ENCODE assay signal across 8 cellular contexts in the genomic region with DNA sequence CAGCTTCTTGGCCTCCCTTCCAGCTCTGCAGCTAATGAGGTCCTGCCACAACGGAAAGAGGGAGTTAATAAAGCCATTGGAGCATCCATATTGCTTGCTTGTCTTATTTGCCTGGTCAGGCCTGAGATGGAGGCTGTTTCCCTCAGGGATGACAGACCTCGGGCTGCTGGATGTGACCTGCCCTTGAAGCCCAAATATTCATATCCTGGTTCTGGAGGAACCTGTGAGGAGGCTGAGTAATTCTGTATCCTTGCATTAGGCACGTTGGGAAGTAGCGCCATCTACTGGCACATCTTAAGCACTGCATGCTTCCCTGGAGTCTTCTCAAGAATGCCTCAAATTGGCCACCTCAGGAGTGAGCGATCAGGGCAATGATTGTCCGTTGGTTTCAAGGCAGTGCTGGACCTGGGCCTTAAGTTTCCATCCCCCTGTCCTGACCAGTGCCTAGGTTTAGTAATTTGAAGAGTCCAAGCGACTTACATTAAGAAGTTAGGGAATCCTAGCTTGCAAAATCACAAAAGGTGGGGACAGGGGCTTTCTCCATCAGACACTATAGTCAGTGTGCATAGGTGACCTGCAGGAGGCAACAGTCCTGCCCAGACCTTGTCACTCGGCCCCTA. TPM values are rescaled to one million over a fixed set of nuclear protein-coding genes. Genes with fewer than 3 reads are reported as not detected.
DNase-seq lines count a peak whose midpoint lies in the region; ATAC-seq and TF ChIP-seq lines count a peak whose summit lies in the region.

No MANE protein-coding gene starts in this region.

- intact Hi-C loops in CD14-positive monocyte (cut with micrococcal nuclease): loop anchor here (1.0 to 10.0 kb wide), 4 partner anchors 19 to 225 kb away; a partner anchor contains a TSS
- intact Hi-C loops in gastrocnemius medialis (cut with DNase I; ENCODE audit: low total_unique reads): loop anchor here (1.0 to 5.0 kb wide), 3 partner anchors 58 to 558 kb away; a partner anchor contains a TSS

- in situ Hi-C loops in gastrocnemius medialis (cut with MboI; ENCODE audit: low sequenced_read_pairs in 4 of 4): loop anchor here (5.0 to 25.0 kb wide), 8 partner anchors 55 to 558 kb away; a partner anchor contains a TSS

- H3K9me3 ChIP-seq in right atrium auricular region (no peaks in the 10 kb centered on the region), gastrocnemius medialis (no peaks in the 10 kb centered on the region)

- DNase-seq in CD14-positive monocyte (ENCODE audit: low spot score) (peak; percentile 81), NCI-H1105 treated with DMSO at 0.1 percent for 48 hours (lab: John Stamatoyannopoulos, UW) (peak; percentile 55), T-helper 1 cell (peak; percentile 30 to 71 (median 53)), amniotic stem cell (lab: John Stamatoyannopoulos, UW) (peak; percentile 12), right atrium auricular region (ENCODE audit: low spot score) (peak; percentile 82), gastrocnemius medialis (peak; percentile 30 to 69)

- H3K36me3 Mint-ChIP-seq in CD14-positive monocyte: peaks cover 52 to 65% of the 10 kb centered on the region in 2 donors

- H3K27ac Mint-ChIP-seq in CD14-positive monocyte: peak overlapping the region in 4 of 7 donors; percentile 3 to 81 (median 44)

- H3K27ac ChIP-seq in right atrium auricular region (peak overlapping the region in 1 of 2 donors; percentile 7), gastrocnemius medialis (no peak overlapping the region)

- H3K4me1 Mint-ChIP-seq in CD14-positive monocyte: peaks cover 11% of the 10 kb centered on the region

- H3K27me3 Mint-ChIP-seq in CD14-positive monocyte (ENCODE audit: low read depth in 3 of 3): peaks cover 0 to 1% (median 0%) of the 10 kb centered on the region in 3 donors

- no peak for TF ChIP-seq POLR2A in gastrocnemius medialis (IDR thresholded peaks at IDR 0.05)

- peak; percentile 94 for TF ChIP-seq CTCF in CD14-positive monocyte (IDR thresholded peaks at IDR 0.05)
- peak; percentile 97 for TF ChIP-seq CTCF in right atrium auricular region (IDR thresholded peaks at IDR 0.05)
- peak; percentile 91 to 99 (median 93) for TF ChIP-seq CTCF in gastrocnemius medialis (IDR thresholded peaks at IDR 0.05 in 4 of 5, conservative IDR thresholded peaks at IDR 0.05 in 1 of 5)

- no peak overlapping the region for H3K4me3 Mint-ChIP-seq in CD14-positive monocyte

- H3K27me3 ChIP-seq in right atrium auricular region: no peaks in the 10 kb centered on the region
- no peaks in the 10 kb centered on the region for H3K27me3 ChIP-seq in gastrocnemius medialis

- H3K9me3 Mint-ChIP-seq in CD14-positive monocyte: no peaks in the 10 kb centered on the region

- peaks cover 29% of the 10 kb centered on the region for H3K36me3 ChIP-seq in right atrium auricular region
- H3K36me3 ChIP-seq in gastrocnemius medialis: peaks cover 0 to 24% of the 10 kb centered on the region in 2 donors

- H3K4me3 ChIP-seq in right atrium auricular region: no peak overlapping the region
- H3K4me3 ChIP-seq in gastrocnemius medialis: no peak overlapping the region

- H3K4me1 ChIP-seq in right atrium auricular region: peaks cover 0 to 12% of the 10 kb centered on the region in 2 donors
- peaks cover 0 to 5% of the 10 kb centered on the region in 2 donors for H3K4me1 ChIP-seq in gastrocnemius medialis

- ATAC-seq in GM21723 (IDR thresholded peaks at IDR 0.05; ENCODE audit: unreplicated experiment): peak; percentile 61
- ATAC-seq in gastrocnemius medialis: peak; percentile 93 to 94
- ATAC-seq in HG02973 (IDR thresholded peaks at IDR 0.05; ENCODE audit: unreplicated experiment): no peak

RNA-seq across cellular contexts. Expression of a gene that starts 13.8 kb away (rescaled TPM):
- polyA plus RNA-seq in CD14-positive monocyte: 10 to 100 TPM; 24.4 to 27.5 TPM
- total RNA-seq in right atrium auricular region: 10 to 100 TPM; 30.6 to 32.3 TPM
- 10 to 100 TPM; 25.5 to 32.7 (median 27.3) TPM for total RNA-seq in gastrocnemius medialis

RNA-seq across cellular contexts. Expression of a gene that starts 19.4 kb away (rescaled TPM):
- 100 to 1,000 TPM; 219 to 245 TPM for polyA plus RNA-seq in CD14-positive monocyte
- total RNA-seq in right atrium auricular region (10 to 100 TPM; 47.2 to 53.3 TPM), gastrocnemius medialis (10 to 100 TPM; 15.6 to 40.1 (median 37.1) TPM)

RNA-seq across cellular contexts. Expression of a gene that starts 48.4 kb away (rescaled TPM):
- 100 to 1,000 TPM; 294 to 362 TPM for polyA plus RNA-seq in CD14-positive monocyte
- total RNA-seq in right atrium auricular region (100 to 1,000 TPM; 371 to 655 TPM), gastrocnemius medialis (100 to 1,000 TPM; 406 to 554 (median 482) TPM)

RNA-seq across cellular contexts. Expression of a gene that starts 53.8 kb away (rescaled TPM):
- not detected for polyA plus RNA-seq in CD14-positive monocyte
- under 1 TPM; 0.39 to 0.52 TPM for total RNA-seq in right atrium auricular region
- 1 to 10 TPM in 2 of 4 donors, under 1 TPM in 2; 0.12 to 6.9 (median 0.60) TPM for total RNA-seq in gastrocnemius medialis

Comparison
In these comparisons a context has a peak if more than half of its experiments do, and no peak if none do; other contexts are left out.
1. DNase-seq: peak in every context shown above with its lines; median percentile 82 in right atrium auricular region; 81 in CD14-positive monocyte; 55 in NCI-H1105 treated with DMSO at 0.1 percent for 48 hours; 53 in T-helper 1 cell; 50 in gastrocnemius medialis; 12 in amniotic stem cell.